ENCODE assay signal across 8 cellular contexts in genomic region chr6:27807415-27808241, GRCh38.
DNase-seq lines count a peak whose midpoint lies in the region; ATAC-seq and TF ChIP-seq lines count a peak whose summit lies in the region.
"Not testable (repeated sequence)": the region's sequence is repeated elsewhere in the genome, so short reads cannot be mapped to it uniquely, and the experiment has no call there.

No MANE protein-coding gene starts in this region.

- not testable (repeated sequence) for H3K36me3 Mint-ChIP-seq in naive thymus-derived CD4-positive, alpha-beta T cell

- CTCF ChIA-PET in HCT116 (lab: Charles Lee) = interaction anchor here (1.3 to 1.6 kb wide), 4 partner anchors 11 to 649 kb away, joined by 4 to 12 read pairs (median 6); no protein-coding TSS in a partner anchor
- CTCF ChIA-PET in naive thymus-derived CD4-positive, alpha-beta T cell (lab: Charles Lee) = interaction anchor here (0.7 to 2.9 kb wide), 9 partner anchors 10 to 1031 kb away, joined by 3 to 27 read pairs (median 5); a partner anchor contains a TSS

- H2AFZ ChIP-seq in HCT116 (ENCODE audit: low read depth, low read length, poor library complexity, severe bottlenecking) = not testable (repeated sequence)

- peak overlapping the region; percentile 83 to 99 (median 98) for H3K4me3 Mint-ChIP-seq in naive thymus-derived CD4-positive, alpha-beta T cell

- H3K27ac Mint-ChIP-seq in naive thymus-derived CD4-positive, alpha-beta T cell = peak overlapping the region; percentile 92 to 100 (median 99)

- H3K9me2 ChIP-seq in HCT116 (ENCODE audit: insufficient read depth) = not testable (repeated sequence)

- H3K27ac ChIP-seq in HCT116 (ENCODE audit: low read depth, low read length) (peak overlapping the region; percentile 88), suprapubic skin (peak overlapping the region; percentile 79)
- H3K27ac ChIP-seq in naive thymus-derived CD4-positive, alpha-beta T cell (ENCODE audit: low read depth, low read length) = peak overlapping the region; percentile 86

- not testable (repeated sequence) for H3K36me3 ChIP-seq in HCT116 (ENCODE audit: control insufficient read depth in 1 of 2, insufficient read depth in 2 of 2, low read length in 2 of 2); naive thymus-derived CD4-positive, alpha-beta T cell (ENCODE audit: control insufficient read depth in 2 of 3, insufficient read depth in 3 of 3, low read length in 3 of 3); suprapubic skin

- under 1% methylated on average over 29 of the region's 44 CpGs for WGBS in suprapubic skin

- POLR2A ChIA-PET in HCT116 (lab: Charles Lee) = interaction anchor here (0.9 to 10.3 kb wide), 18 partner anchors 10 to 1684 kb away, joined by 3 to 302 read pairs (median 6); a partner anchor contains a TSS
- POLR2A ChIA-PET in naive thymus-derived CD4-positive, alpha-beta T cell (lab: Charles Lee) = interaction anchor here (0.6 to 10.6 kb wide), 44 partner anchors 10 to 1787 kb away, joined by 3 to 739 read pairs (median 4); partner anchors contain the start of genes HFE, ZNF184 and ZNF391

- not testable (repeated sequence) for TF ChIP-seq RAD21 in HCT116 (IDR thresholded peaks at IDR 0.05; ENCODE audit: low read depth)

- peak; percentile 64 for ATAC-seq in HCT116
- ATAC-seq in naive thymus-derived CD4-positive, alpha-beta T cell = peak; percentile 85

- not testable (repeated sequence) for TF ChIP-seq EP300 in suprapubic skin (IDR thresholded peaks at IDR 0.05)

- BruUV-seq in HCT116 (replicated peaks; lab: Mats Ljungman, UMichigan) = TSS peak; percentile 96

- DNase-seq in GF-D8 (lab: John Stamatoyannopoulos, UW) (peak; percentile 95), HCT116 (ENCODE audit: low read depth, low spot score) (peak; percentile 91), M059J (ENCODE audit: low read depth) (peak; percentile 99), fibroblast of peridontal ligament (ENCODE audit: extremely low read depth) (peak; percentile 98), suprapubic skin (ENCODE audit: low spot score in 2 of 2) (peak in 1 of 2 donors; percentile 77)
- peak; percentile 86 for DNase-seq in activated effector memory CD4-positive, alpha-beta T cell treated with anti-CD3 and anti-CD28 coated beads, Interleukin-2, amount 50 U/mL, for 16 hours
- DNase-seq in naive thymus-derived CD4-positive, alpha-beta T cell = peak; percentile 56 to 90 (median 87)

- H3K27me3 ChIP-seq in HCT116 (ENCODE audit: insufficient read depth, low read length); naive thymus-derived CD4-positive, alpha-beta T cell (ENCODE audit: control insufficient read depth in 2 of 2, insufficient read depth in 2 of 2, low read length in 2 of 2); suprapubic skin: not testable (repeated sequence)

- intact Hi-C loops in HCT116 (cut with micrococcal nuclease) = loop anchor here (2.0 kb wide), 1 partner anchor 85 kb away; a partner anchor contains a TSS
- intact Hi-C loops in naive thymus-derived CD4-positive, alpha-beta T cell (cut with micrococcal nuclease) = loop anchor here (1.0 to 5.0 kb wide), 7 partner anchors 11 to 1535 kb away; a partner anchor contains a TSS

- H3K9ac ChIP-seq in HCT116 (ENCODE audit: low read length) = peak overlapping the region; percentile 74

- not testable (repeated sequence) for H3K27me3 Mint-ChIP-seq in naive thymus-derived CD4-positive, alpha-beta T cell

- peaks cover 22 to 44% of the 10 kb centered on the region in 2 experiments for H3K4me1 ChIP-seq in HCT116 (ENCODE audit: control insufficient read depth in 1 of 2, insufficient read depth in 2 of 2, low read length in 2 of 2)
- H3K4me1 ChIP-seq in naive thymus-derived CD4-positive, alpha-beta T cell (ENCODE audit: control insufficient read depth in 2 of 2, insufficient read depth in 2 of 2, low read length in 2 of 2) = peaks cover 20 to 36% of the 10 kb centered on the region in 2 donors
- peaks cover 26% of the 10 kb centered on the region for H3K4me1 ChIP-seq in suprapubic skin

- not testable (repeated sequence) for H3K9me3 ChIP-seq in HCT116 (ENCODE audit: control insufficient read depth in 1 of 2, insufficient read depth in 1 of 2, low read depth in 1 of 2, low read length in 2 of 2); naive thymus-derived CD4-positive, alpha-beta T cell (ENCODE audit: control insufficient read depth in 2 of 3, low read length in 3 of 3); suprapubic skin

- peaks cover 11 to 60% (median 48%) of the 10 kb centered on the region in 7 donors for H3K4me1 Mint-ChIP-seq in naive thymus-derived CD4-positive, alpha-beta T cell

- not testable (repeated sequence) for H3K9me3 Mint-ChIP-seq in naive thymus-derived CD4-positive, alpha-beta T cell

- H3K4me2 ChIP-seq in HCT116 (ENCODE audit: low read length) = peak overlapping the region; percentile 70

- RAD21 ChIA-PET in HCT116 (lab: Charles Lee; ENCODE audit: low non-redundant PET in 1 of 2, low total read pairs in 2 of 2, uncharacterized antibody in 2 of 2, unreplicated experiment in 2 of 2) = not testable (repeated sequence)

- peak overlapping the region; percentile 24 to 59 for H3K4me3 ChIP-seq in HCT116 (replicated peaks in 1 of 2; ENCODE audit: low read depth in 1 of 2, low read length in 2 of 2)
- H3K4me3 ChIP-seq in naive thymus-derived CD4-positive, alpha-beta T cell (ENCODE audit: low read length) = peak overlapping the region; percentile 85
- H3K4me3 ChIP-seq in suprapubic skin = peak overlapping the region; percentile 64

- not testable (repeated sequence) for TF ChIP-seq CTCF in HCT116 (IDR thresholded peaks at IDR 0.05 in 2 of 3, conservative IDR thresholded peaks at IDR 0.05 in 1 of 3; ENCODE audit: borderline replicate concordance in 1 of 3, insufficient read depth in 1 of 3, low read depth in 2 of 3, low read length in 2 of 3); suprapubic skin (IDR thresholded peaks at IDR 0.05)

- not testable (repeated sequence) for H4K20me1 ChIP-seq in HCT116 (ENCODE audit: insufficient read depth)

- H3K79me2 ChIP-seq in HCT116 (ENCODE audit: insufficient read depth, low read length) = not testable (repeated sequence)

- not testable (repeated sequence) for TF ChIP-seq POLR2A in HCT116 (IDR thresholded peaks at IDR 0.05; ENCODE audit: borderline replicate concordance, extremely low read depth, insufficient read depth, insufficient read length)
- TF ChIP-seq POLR2A in Raji (IDR thresholded peaks at IDR 0.05; ENCODE audit: insufficient read depth, low read depth, low read length) (peak; percentile 68), suprapubic skin (IDR thresholded peaks at IDR 0.05) (peak in 1 of 2 donors; percentile 31)

TF ChIP-seq in HCT116, 20 proteins besides CTCF, POLR2A, EP300 and RAD21:
- TF ChIP-seq SRF (IDR thresholded peaks at IDR 0.05; ENCODE audit: low read depth) (peak; percentile 41; the same call in 1 of the 2 replicates), MAX (IDR thresholded peaks at IDR 0.05) (peak; percentile 34), CBX3 (IDR thresholded peaks at IDR 0.05; ENCODE audit: low read depth) (peak; percentile 42; the same call in 1 of the 2 replicates), POLR2AphosphoS5 (IDR thresholded peaks at IDR 0.05; ENCODE audit: low read depth, low read length) (peak; percentile 75), ZBTB33 (IDR thresholded peaks at IDR 0.05; ENCODE audit: extremely low read depth, insufficient replicate concordance, low read length) (peak; percentile 39), JUND (IDR thresholded peaks at IDR 0.05) (0 out of 2 replicates have a peak, but pooled peaks have one; percentile 31), SP1 (IDR thresholded peaks at IDR 0.05; ENCODE audit: low read depth) (peak; percentile 85), SIN3A (IDR thresholded peaks at IDR 0.05; ENCODE audit: low read depth) (peak; percentile 91)
